Comparison of ENCODE assay signal across 1 cellular context in the genomic region with DNA sequence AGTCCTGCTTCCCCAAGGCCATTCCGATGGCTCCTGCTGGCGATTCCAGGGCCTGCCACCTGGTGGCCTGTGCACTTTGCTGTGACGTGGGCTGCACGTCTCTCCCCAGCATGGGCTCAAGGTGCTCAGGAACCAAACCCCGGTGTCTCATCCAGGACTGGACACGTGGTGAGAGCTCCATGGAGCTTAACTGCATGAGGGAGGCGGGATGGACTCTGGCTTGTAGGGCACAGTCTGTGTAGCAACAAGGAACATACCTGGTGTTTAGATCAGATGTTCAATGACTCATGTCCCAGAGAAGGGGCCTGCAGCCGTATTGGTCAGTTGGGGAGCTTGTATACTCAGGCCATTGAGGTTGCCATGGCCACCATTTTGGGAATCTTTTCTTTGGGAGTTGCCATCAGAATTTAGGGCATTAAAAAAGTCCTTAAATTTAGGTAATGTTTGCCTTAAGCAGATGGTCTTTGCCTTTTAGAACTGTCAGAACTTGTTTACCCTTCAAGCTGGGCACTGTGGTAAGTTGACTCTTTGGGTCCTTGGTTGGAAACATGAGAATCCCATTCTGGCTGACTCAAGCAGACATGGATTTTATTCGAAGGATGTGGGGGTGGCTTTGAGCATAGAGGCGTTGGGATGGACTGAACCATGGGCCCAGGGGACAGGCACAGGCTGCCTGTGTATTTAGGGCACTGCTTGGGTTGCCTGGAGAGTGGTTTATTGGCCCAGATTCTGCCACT.
TF ChIP-seq lines count a peak whose summit lies in the region.

No MANE protein-coding gene starts in this region.

TF ChIP-seq in HepG2, 621 proteins besides CTCF, POLR2A, EP300 and RAD21 (continued from another document and continues in another):
- TF ChIP-seq ZNF724P (CRISPR knock-in tag; IDR thresholded peaks at IDR 0.05; ENCODE audit: borderline replicate concordance) (peak; percentile 93), ZUFSP (CRISPR knock-in tag; IDR thresholded peaks at IDR 0.05; ENCODE audit: borderline replicate concordance) (no peak), NONO (IDR thresholded peaks at IDR 0.05) (no peak), NONO (CRISPR knock-in tag; conservative IDR thresholded peaks at IDR 0.05) (peak; percentile 73), PRMT3 (CRISPR knock-in tag; IDR thresholded peaks at IDR 0.05; ENCODE audit: borderline replicate concordance, low read depth) (peak; percentile 68; the same call in 1 of the 2 replicates), ZNF780A (CRISPR knock-in tag; IDR thresholded peaks at IDR 0.05) (no peak), TCF7L2 (IDR thresholded peaks at IDR 0.05; ENCODE audit: low read depth, low read length) (no peak), XBP1 (CRISPR knock-in tag; IDR thresholded peaks at IDR 0.05) (peak; percentile 75; the same call in 1 of the 2 replicates), ZNF503 (CRISPR knock-in tag; IDR thresholded peaks at IDR 0.05) (peak; percentile 79; the same call in 1 of the 2 replicates), AFF4 (CRISPR knock-in tag; IDR thresholded peaks at IDR 0.05) (no peak), SMARCE1 (IDR thresholded peaks at IDR 0.05; ENCODE audit: borderline replicate concordance) (peak; percentile 91), ZNF136 (CRISPR knock-in tag; IDR thresholded peaks at IDR 0.05; ENCODE audit: low read depth) (peak; percentile 93), SMAD1 (CRISPR knock-in tag; IDR thresholded peaks at IDR 0.05; ENCODE audit: borderline replicate concordance, low read depth) (peak; percentile 97; the same call in 1 of the 2 replicates), ARNT (IDR thresholded peaks at IDR 0.05) (no peak), ZNF569 (CRISPR knock-in tag; IDR thresholded peaks at IDR 0.05; ENCODE audit: borderline replicate concordance) (0 out of 2 replicates have a peak, but pooled peaks have one; percentile 71), ZNF441 (CRISPR knock-in tag; IDR thresholded peaks at IDR 0.05; ENCODE audit: borderline replicate concordance) (peak; percentile 89; the same call in 1 of the 2 replicates), MYC (CRISPR knock-in tag; IDR thresholded peaks at IDR 0.05; ENCODE audit: borderline replicate concordance) (peak; percentile 100), MAFF (IDR thresholded peaks at IDR 0.05; ENCODE audit: low read depth, low read length) (0 out of 2 replicates have a peak, but pooled peaks have one; percentile 7), FOXO1 (CRISPR knock-in tag; IDR thresholded peaks at IDR 0.05) (peak; percentile 89), ZNF343 (CRISPR knock-in tag; IDR thresholded peaks at IDR 0.05) (0 out of 2 replicates have a peak, but pooled peaks have one; percentile 47), MEF2D (CRISPR knock-in tag; IDR thresholded peaks at IDR 0.05) (peak; percentile 97), NFE2 (CRISPR knock-in tag; IDR thresholded peaks at IDR 0.05) (0 out of 2 replicates have a peak, but pooled peaks have one; percentile 8), HDAC2 (CRISPR knock-in tag; IDR thresholded peaks at IDR 0.05) (peak; percentile 95), ZNF547 (CRISPR knock-in tag; IDR thresholded peaks at IDR 0.05) (peak; percentile 72; the same call in 1 of the 2 replicates), FOXA1 (IDR thresholded peaks at IDR 0.05) (no peak), FOXA1 (CRISPR knock-in tag; IDR thresholded peaks at IDR 0.05) (peak; percentile 51; the same call in 1 of the 2 replicates), SP4 (CRISPR knock-in tag; IDR thresholded peaks at IDR 0.05) (peak; percentile 39; the same call in 1 of the 2 replicates), ASH2L (IDR thresholded peaks at IDR 0.05; ENCODE audit: insufficient read length, low read depth, low read length) (peak; percentile 29), ZNF329 (CRISPR knock-in tag; IDR thresholded peaks at IDR 0.05; ENCODE audit: low read depth) (peak; percentile 87; the same call in 1 of the 2 replicates), ZNF431 (CRISPR knock-in tag; IDR thresholded peaks at IDR 0.05; ENCODE audit: borderline replicate concordance, low read depth) (no peak; the same call in none of the 2 replicates), CEBPZ (IDR thresholded peaks at IDR 0.05; ENCODE audit: low read length) (no peak), ZBTB49 (CRISPR knock-in tag; IDR thresholded peaks at IDR 0.05; ENCODE audit: borderline replicate concordance) (no peak), ZNF792 (CRISPR knock-in tag; IDR thresholded peaks at IDR 0.05) (peak; percentile 84; the same call in 1 of the 2 replicates), SP2 (CRISPR knock-in tag; IDR thresholded peaks at IDR 0.05) (peak; percentile 37; the same call in 1 of the 2 replicates), TSC22D2 (CRISPR knock-in tag; IDR thresholded peaks at IDR 0.05; ENCODE audit: borderline replicate concordance) (peak; percentile 30; the same call in 1 of the 2 replicates), GLMP (CRISPR knock-in tag; IDR thresholded peaks at IDR 0.05; ENCODE audit: borderline replicate concordance) (no peak)
- TF ChIP-seq, protein P1, sequence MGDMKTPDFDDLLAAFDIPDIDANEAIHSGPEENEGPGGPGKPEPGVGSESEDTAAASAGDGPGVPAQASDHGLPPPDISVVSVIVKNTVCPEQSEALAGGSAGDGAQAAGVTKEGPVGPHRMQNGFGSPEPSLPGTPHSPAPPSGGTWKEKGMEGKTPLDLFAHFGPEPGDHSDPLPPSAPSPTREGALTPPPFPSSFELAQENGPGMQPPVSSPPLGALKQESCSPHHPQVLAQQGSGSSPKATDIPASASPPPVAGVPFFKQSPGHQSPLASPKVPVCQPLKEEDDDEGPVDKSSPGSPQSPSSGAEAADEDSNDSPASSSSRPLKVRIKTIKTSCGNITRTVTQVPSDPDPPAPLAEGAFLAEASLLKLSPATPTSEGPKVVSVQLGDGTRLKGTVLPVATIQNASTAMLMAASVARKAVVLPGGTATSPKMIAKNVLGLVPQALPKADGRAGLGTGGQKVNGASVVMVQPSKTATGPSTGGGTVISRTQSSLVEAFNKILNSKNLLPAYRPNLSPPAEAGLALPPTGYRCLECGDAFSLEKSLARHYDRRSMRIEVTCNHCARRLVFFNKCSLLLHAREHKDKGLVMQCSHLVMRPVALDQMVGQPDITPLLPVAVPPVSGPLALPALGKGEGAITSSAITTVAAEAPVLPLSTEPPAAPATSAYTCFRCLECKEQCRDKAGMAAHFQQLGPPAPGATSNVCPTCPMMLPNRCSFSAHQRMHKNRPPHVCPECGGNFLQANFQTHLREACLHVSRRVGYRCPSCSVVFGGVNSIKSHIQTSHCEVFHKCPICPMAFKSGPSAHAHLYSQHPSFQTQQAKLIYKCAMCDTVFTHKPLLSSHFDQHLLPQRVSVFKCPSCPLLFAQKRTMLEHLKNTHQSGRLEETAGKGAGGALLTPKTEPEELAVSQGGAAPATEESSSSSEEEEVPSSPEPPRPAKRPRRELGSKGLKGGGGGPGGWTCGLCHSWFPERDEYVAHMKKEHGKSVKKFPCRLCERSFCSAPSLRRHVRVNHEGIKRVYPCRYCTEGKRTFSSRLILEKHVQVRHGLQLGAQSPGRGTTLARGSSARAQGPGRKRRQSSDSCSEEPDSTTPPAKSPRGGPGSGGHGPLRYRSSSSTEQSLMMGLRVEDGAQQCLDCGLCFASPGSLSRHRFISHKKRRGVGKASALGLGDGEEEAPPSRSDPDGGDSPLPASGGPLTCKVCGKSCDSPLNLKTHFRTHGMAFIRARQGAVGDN (CRISPR knock-in tag; IDR thresholded peaks at IDR 0.05): peak; percentile 100
